In genomic region chr10:116598326-116598725, GRCh38 we compare ENCODE assay signal across 9 cellular contexts. TPM values are rescaled to one million over a fixed set of nuclear protein-coding genes. Genes with fewer than 3 reads are reported as not detected.
"Had no signal": no experiment of that assay in that cellular context is flagged by ENCODE, and none has a peak within 500 bp of the region (broad histone marks: within the 10 kb centered on the region; RNA-seq: fewer than 3 reads in every experiment).

No MANE protein-coding gene starts in this region.

- DNase-seq: H9, HCEC 1CT, HFFc6, IMR-90, KG1 had no signal

- H3K9me3 Mint-ChIP-seq: GM23338, H9, HFFc6 had no signal

- H3K27ac Mint-ChIP-seq: GM23338, H9, HFFc6 had no signal

- H3K4me3 ChIP-seq: GM23338, K562 had no signal

- H3K4me3 Mint-ChIP-seq: GM23338, H9, HFFc6 had no signal

- ATAC-seq: GM23338, K562 had no signal

- H3K4me2 ChIP-seq: GM23338 had no signal

- H2AFZ ChIP-seq: GM23338 had no signal

RNA-seq across cellular contexts. Expression of gene PNLIPRP1, which starts 7.6 kb away (rescaled TPM):
- total RNA-seq: GM23338, H1, H9, HFFc6, HT-29, IMR-90 had no signal
- polyA plus RNA-seq: H1, IMR-90, K562 had no signal

RNA-seq across cellular contexts. Expression of gene PNLIPRP2, which starts 22.4 kb away (rescaled TPM):
- total RNA-seq: GM23338, H1, HFFc6, HT-29, IMR-90 had no signal
- polyA plus RNA-seq: IMR-90, K562 had no signal

RNA-seq across cellular contexts. Expression of gene PNLIP, which starts 52.6 kb away (rescaled TPM):
- total RNA-seq: GM23338, H1, H9, HFFc6, HT-29, IMR-90 had no signal
- polyA plus RNA-seq: GM23338, H1, IMR-90, K562 had no signal
